9 cellular contexts compared by ENCODE assay signal in genomic region chr2:49687873-49688272, GRCh38.
DNase-seq lines count a peak whose midpoint lies in the region; ATAC-seq and TF ChIP-seq lines count a peak whose summit lies in the region.
"Had no signal": no experiment of that assay in that cellular context is flagged by ENCODE, and none has a peak within 500 bp of the region (broad histone marks: within the 10 kb centered on the region; RNA-seq: fewer than 3 reads in every experiment).

No MANE protein-coding gene starts in this region.

- peak overlapping the region; percentile 54; the same call in 1 of the 2 replicates for H3K27ac ChIP-seq in MM.1S (ENCODE audit: low read length)

- no peaks in the 10 kb centered on the region for H3K79me2 ChIP-seq in MM.1S (ENCODE audit: low read length)

- ATAC-seq in GM19395 (IDR thresholded peaks at IDR 0.05; ENCODE audit: unreplicated experiment), result no peak

- H3K9me3 Mint-ChIP-seq in nephron, result no peaks in the 10 kb centered on the region
- H3K9me3 Mint-ChIP-seq: dendritic cell treated with granulocyte-macrophage colony-stimulating factor and Interleukin-4, amounts not matched to agents 40 ng/mL and 50 ng/mL, for 4 days had no signal

- H3K27ac Mint-ChIP-seq in nephron, result peak overlapping the region in 1 of 3 experiments; percentile 17
- H3K27ac Mint-ChIP-seq: dendritic cell treated with granulocyte-macrophage colony-stimulating factor and Interleukin-4, amounts not matched to agents 40 ng/mL and 50 ng/mL, for 4 days had no signal

- no peak overlapping the region for H3K4me3 Mint-ChIP-seq in nephron
- H3K4me3 Mint-ChIP-seq: dendritic cell treated with granulocyte-macrophage colony-stimulating factor and Interleukin-4, amounts not matched to agents 40 ng/mL and 50 ng/mL, for 4 days had no signal

- no peaks in the 10 kb centered on the region for H3K9me3 ChIP-seq in MM.1S (replicated peaks; ENCODE audit: insufficient read depth, low read length)

- peak overlapping the region; percentile 54; the same call in 1 of the 2 replicates for H3K4me2 ChIP-seq in MM.1S (ENCODE audit: low read depth, low read length)

- no peaks in the 10 kb centered on the region for H3K9me2 ChIP-seq in MM.1S (replicated peaks; ENCODE audit: insufficient read depth, low read length)

- no peaks in the 10 kb centered on the region for H3K36me3 Mint-ChIP-seq in nephron (ENCODE audit: low read depth)

- no peak overlapping the region for H2AFZ ChIP-seq in MM.1S (ENCODE audit: low read length)

- H3K4me3 ChIP-seq in MM.1S (ENCODE audit: low read length), result no peak overlapping the region

- H3K27me3 ChIP-seq in MM.1S (replicated peaks; ENCODE audit: insufficient read depth, low read length), result no peaks in the 10 kb centered on the region

- H3K27me3 Mint-ChIP-seq in nephron (ENCODE audit: low read depth), result no peaks in the 10 kb centered on the region
- H3K27me3 Mint-ChIP-seq: dendritic cell treated with granulocyte-macrophage colony-stimulating factor and Interleukin-4, amounts not matched to agents 40 ng/mL and 50 ng/mL, for 4 days had no signal

- TF ChIP-seq CTCF in MM.1S (IDR thresholded peaks at IDR 0.05; ENCODE audit: low read length) (peak; percentile 45), nephron (IDR thresholded peaks at IDR 0.05; ENCODE audit: unreplicated experiment in 3 of 3) (peak; percentile 53 to 60 (median 56))

- H3F3A ChIP-seq in MM.1S (ENCODE audit: insufficient read depth, low read length), result peaks cover 14% of the 10 kb centered on the region

- peaks cover 26% of the 10 kb centered on the region for H3K4me1 ChIP-seq in MM.1S (ENCODE audit: low read length)

- no peaks in the 10 kb centered on the region for H4K20me1 ChIP-seq in MM.1S (ENCODE audit: insufficient read depth, low read length)

- no peak overlapping the region for H3K9ac ChIP-seq in MM.1S (ENCODE audit: low read length)

- no peaks in the 10 kb centered on the region for H3K4me1 Mint-ChIP-seq in nephron

- peak; percentile 47 for DNase-seq in DMS 273 (lab: John Stamatoyannopoulos, UW; ENCODE audit: unreplicated experiment)
- DNase-seq in DMS 273 treated with DMSO at 0.1 percent for 48 hours (lab: John Stamatoyannopoulos, UW), result no peak
- peak; percentile 15 for DNase-seq in MM.1S
- DNase-seq in astrocyte of the hippocampus (ENCODE audit: low read depth, low spot score), result peak; percentile 3
- no peak for DNase-seq in T-helper 2 cell
- no peak for DNase-seq in cortex of kidney (lab: John Stamatoyannopoulos, UW)

- H3K36me3 ChIP-seq in MM.1S (replicated peaks; ENCODE audit: insufficient read depth, low read length), result no peaks in the 10 kb centered on the region

Comparison
In these comparisons a context has a peak if more than half of its experiments do, and no peak if none do; other contexts are left out.
1. DNase-seq: peak in DMS 273 (single experiment), MM.1S (single experiment) and astrocyte of the hippocampus (single experiment); none in DMS 273 treated with DMSO at 0.1 percent for 48 hours (single experiment), T-helper 2 cell (0 of 5) and cortex of kidney (single experiment).